Comparison of ENCODE assay signal across 9 cellular contexts in genomic region chr9:89313842-89314241, GRCh38. TPM values are rescaled to one million over a fixed set of nuclear protein-coding genes. Genes with fewer than 3 reads are reported as not detected.
DNase-seq lines count a peak whose midpoint lies in the region; ATAC-seq and TF ChIP-seq lines count a peak whose summit lies in the region.
"Had no signal": no experiment of that assay in that cellular context is flagged by ENCODE, and none has a peak within 500 bp of the region (broad histone marks: within the 10 kb centered on the region; RNA-seq: fewer than 3 reads in every experiment).

No MANE protein-coding gene starts in this region.

- peak overlapping the region; percentile 98 for H3K27ac Mint-ChIP-seq in activated CD4-positive, alpha-beta memory T cell treated with anti-CD3 and anti-CD28 coated beads, Interleukin-2, amount 10 ng/mL, durations not matched to agents 7 days and 5 days
- peak overlapping the region in 1 of 2 donors; percentile 56 for H3K27ac Mint-ChIP-seq in effector memory CD8-positive, alpha-beta T cell

- no peak overlapping the region; a peak in 1 of 4 replicates for H4K8ac ChIP-seq in IMR-90 (ENCODE audit: low read depth in 2 of 2, low read length in 2 of 2)

- H3K4me1 ChIP-seq in DND-41 (ENCODE audit: insufficient read depth, low read length) (peaks cover 64% of the 10 kb centered on the region), IMR-90 (ENCODE audit: control insufficient read depth, insufficient read depth, low read length) (peaks cover 4% of the 10 kb centered on the region), iPS-18a (ENCODE audit: control insufficient read depth, low read depth, low read length) (peaks cover 34% of the 10 kb centered on the region)

- H3K56ac ChIP-seq in IMR-90 (ENCODE audit: extremely low read depth, insufficient read depth, low read length), result no peak overlapping the region

- H3K27me3 ChIP-seq in DND-41 (ENCODE audit: insufficient read depth, low read length, poor library complexity), result no peaks in the 10 kb centered on the region
- no peaks in the 10 kb centered on the region for H3K27me3 ChIP-seq in IMR-90 (ENCODE audit: control insufficient read depth, insufficient read depth, low read length)
- H3K27me3 ChIP-seq in iPS-18a (ENCODE audit: control insufficient read depth, insufficient read depth, low read length), result no peaks in the 10 kb centered on the region

- peak overlapping the region; percentile 72 to 96; a peak in 3 of 4 replicates for H3K4me3 ChIP-seq in DND-41 (ENCODE audit: low read depth in 1 of 2, low read length in 2 of 2)
- no peak overlapping the region for H3K4me3 ChIP-seq in IMR-90 (ENCODE audit: insufficient read depth, low read depth, low read length)
- peak overlapping the region; percentile 100 for H3K4me3 ChIP-seq in iPS-18a (ENCODE audit: low read length)

- TF ChIP-seq RAD21 in IMR-90 (IDR thresholded peaks at IDR 0.05; ENCODE audit: low read length), result no peak

- H2AK5ac ChIP-seq in IMR-90 (ENCODE audit: low read depth, low read length), result no peak overlapping the region

- H4K20me1 ChIP-seq in DND-41 (ENCODE audit: insufficient read depth, low read length), result peaks cover 38% of the 10 kb centered on the region
- H4K20me1 ChIP-seq in IMR-90 (ENCODE audit: insufficient read depth, low read length), result no peaks in the 10 kb centered on the region; the same call in 1 of the 2 replicates

- no peak overlapping the region for H4K5ac ChIP-seq in IMR-90 (ENCODE audit: low read depth, low read length)

- H2BK5ac ChIP-seq in IMR-90 (ENCODE audit: low read depth, low read length, poor library complexity, severe bottlenecking), result peak overlapping the region; percentile 30

- no peak overlapping the region for H2BK120ac ChIP-seq in IMR-90 (ENCODE audit: low read depth, low read length)

- peak overlapping the region; percentile 95 for H3K4me3 Mint-ChIP-seq in activated CD4-positive, alpha-beta memory T cell treated with anti-CD3 and anti-CD28 coated beads, Interleukin-2, amount 10 ng/mL, durations not matched to agents 7 days and 5 days
- H3K4me3 Mint-ChIP-seq in effector memory CD8-positive, alpha-beta T cell, result no peak overlapping the region

- intact Hi-C loops in IMR-90 (cut with micrococcal nuclease), result loop anchor here (5.0 to 10.0 kb wide), 6 partner anchors 292 to 1599 kb away; no protein-coding TSS in a partner anchor

- in situ Hi-C loops in IMR-90 (cut with MboI; ENCODE audit: low sequenced_read_pairs), result no loop called here

- H2AFZ ChIP-seq in DND-41 (ENCODE audit: low read depth, low read length), result no peak overlapping the region
- H2AFZ ChIP-seq in IMR-90 (replicated peaks; ENCODE audit: low read length, poor library complexity), result no peak overlapping the region

- H3K9ac ChIP-seq in DND-41 (ENCODE audit: low read depth, low read length), result peak overlapping the region; percentile 89
- H3K9ac ChIP-seq in IMR-90 (ENCODE audit: low read depth, low read length), result peak overlapping the region; percentile 87; the same call in 1 of the 2 replicates
- peak overlapping the region; percentile 96 for H3K9ac ChIP-seq in iPS-18a (ENCODE audit: low read length)

- no peak overlapping the region; the same call in 1 of the 2 replicates for H3K4ac ChIP-seq in IMR-90 (ENCODE audit: low read depth, low read length)

- CTCF ChIA-PET in IMR-90 (lab: Yijun Ruan, JAX), result no interaction called here
- CTCF ChIA-PET in activated CD4-positive, alpha-beta memory T cell treated with anti-CD3 and anti-CD28 coated beads, Interleukin-2, amount 10 ng/mL, durations not matched to agents 7 days and 5 days (lab: Charles Lee), result no interaction called here

- no peak for DNase-seq in DND-41
- DNase-seq in IMR-90, result peak; percentile 46
- no peak for DNase-seq in activated CD4-positive, alpha-beta memory T cell treated with anti-CD3 and anti-CD28 coated beads, Interleukin-2, amount 10 ng/mL, durations not matched to agents 7 days and 5 days
- no peak for DNase-seq in NCI-H2029 treated with DMSO at 0.1 percent for 48 hours (lab: John Stamatoyannopoulos, UW)
- DNase-seq in effector memory CD8-positive, alpha-beta T cell, result no peak
- no peak for DNase-seq in left lobe of liver (ENCODE audit: low spot score)
- DNase-seq in middle frontal gyrus (ENCODE audit: extremely low spot score, low spot score), result no peak
- DNase-seq: SHP77 had no signal

- H3K9me3 ChIP-seq in DND-41 (ENCODE audit: insufficient read depth, low read length, severe bottlenecking) (no peaks in the 10 kb centered on the region), IMR-90 (ENCODE audit: control insufficient read depth, insufficient read depth, low read length) (no peaks in the 10 kb centered on the region), iPS-18a (ENCODE audit: control insufficient read depth, low read depth, low read length) (no peaks in the 10 kb centered on the region)

- H3K9me1 ChIP-seq in IMR-90 (ENCODE audit: insufficient read depth, low read length), result no peaks in the 10 kb centered on the region; the same call in 1 of the 2 replicates

- no peak overlapping the region for H3K23ac ChIP-seq in IMR-90 (ENCODE audit: low read depth, low read length)

- H3K4me2 ChIP-seq in DND-41 (ENCODE audit: insufficient read depth, low read length) (peak overlapping the region; percentile 70), IMR-90 (ENCODE audit: low read depth, low read length) (peak overlapping the region; percentile 100)

- H2AK9ac ChIP-seq in IMR-90 (replicated peaks; ENCODE audit: low read depth, low read length, poor library complexity), result no peak overlapping the region

- H3K14ac ChIP-seq in IMR-90 (replicated peaks; ENCODE audit: low read depth, low read length), result no peak overlapping the region

- dilution Hi-C loops in IMR-90 (cut with HindIII; ENCODE audit: low sequenced_read_pairs, unreplicated experiment), result no loop called here

- H3K18ac ChIP-seq in IMR-90 (ENCODE audit: low read depth, low read length), result no peak overlapping the region

- H4K91ac ChIP-seq in IMR-90 (ENCODE audit: insufficient read depth, low read depth, low read length), result no peak overlapping the region

- peaks cover 11 to 22% of the 10 kb centered on the region in 2 experiments for H3K79me1 ChIP-seq in IMR-90 (ENCODE audit: low read depth in 1 of 2, low read length in 2 of 2)

- TF ChIP-seq CTCF in DND-41 (IDR thresholded peaks at IDR 0.05; ENCODE audit: borderline replicate concordance, extremely low read depth, low read length, poor library complexity, severe bottlenecking) (no peak), IMR-90 (conservative IDR thresholded peaks at IDR 0.05; ENCODE audit: low read depth, low read length) (no peak)

- peaks cover 71% of the 10 kb centered on the region for H3K36me3 Mint-ChIP-seq in activated CD4-positive, alpha-beta memory T cell treated with anti-CD3 and anti-CD28 coated beads, Interleukin-2, amount 10 ng/mL, durations not matched to agents 7 days and 5 days (ENCODE audit: low read depth)
- peaks cover 30% of the 10 kb centered on the region for H3K36me3 Mint-ChIP-seq in effector memory CD8-positive, alpha-beta T cell (ENCODE audit: insufficient read depth)

- no peaks in the 10 kb centered on the region for H3K27me3 Mint-ChIP-seq in activated CD4-positive, alpha-beta memory T cell treated with anti-CD3 and anti-CD28 coated beads, Interleukin-2, amount 10 ng/mL, durations not matched to agents 7 days and 5 days
- H3K27me3 Mint-ChIP-seq in effector memory CD8-positive, alpha-beta T cell, result no peaks in the 10 kb centered on the region

- no TSS peak for BruUV-seq in IMR-90 (replicated peaks; lab: Mats Ljungman, UMichigan)

- H3K4me1 Mint-ChIP-seq in activated CD4-positive, alpha-beta memory T cell treated with anti-CD3 and anti-CD28 coated beads, Interleukin-2, amount 10 ng/mL, durations not matched to agents 7 days and 5 days, result peaks cover 64% of the 10 kb centered on the region
- peaks cover 17 to 18% of the 10 kb centered on the region in 2 donors for H3K4me1 Mint-ChIP-seq in effector memory CD8-positive, alpha-beta T cell (ENCODE audit: low read depth in 2 of 2)

- H2BK20ac ChIP-seq in IMR-90 (ENCODE audit: low read depth, low read length), result no peak overlapping the region

- ATAC-seq in DND-41 (ENCODE audit: insufficient read depth, low read depth), result no peak
- no peak for ATAC-seq in IMR-90 (ENCODE audit: low read depth)
- no peak for ATAC-seq in effector memory CD8-positive, alpha-beta T cell (replicated peaks)
- no peak for ATAC-seq in left lobe of liver

- H3K27ac ChIP-seq in DND-41 (ENCODE audit: low read length) (peak overlapping the region; percentile 91), IMR-90 (ENCODE audit: insufficient read depth, low read length) (no peak overlapping the region), iPS-18a (ENCODE audit: low read length) (no peak overlapping the region)

- TF ChIP-seq POLR2A in IMR-90 (IDR thresholded peaks at IDR 0.05; ENCODE audit: low read depth, low read length), result peak; percentile 32; the same call in 1 of the 2 replicates

- peaks cover 84% of the 10 kb centered on the region for H3K79me2 ChIP-seq in DND-41 (ENCODE audit: insufficient read depth, low read length)

- POLR2A ChIA-PET in IMR-90 (lab: Charles Lee; ENCODE audit: unreplicated experiment), result interaction anchor here (1.0 kb wide), 1 partner anchor 134 kb away, joined by 3 read pairs; no protein-coding TSS in a partner anchor
- POLR2A ChIA-PET in activated CD4-positive, alpha-beta memory T cell treated with anti-CD3 and anti-CD28 coated beads, Interleukin-2, amount 10 ng/mL, durations not matched to agents 7 days and 5 days (lab: Charles Lee), result interaction anchor here (0.6 to 1.6 kb wide), 10 partner anchors 12 to 291 kb away, joined by 3 to 9 read pairs (median 3); partner anchors contain the start of gene GADD45G

- no peak overlapping the region for H2BK15ac ChIP-seq in IMR-90 (ENCODE audit: low read depth, low read length)

- H3K36me3 ChIP-seq in DND-41 (ENCODE audit: insufficient read depth, low read length), result peaks cover 67% of the 10 kb centered on the region
- H3K36me3 ChIP-seq in IMR-90 (ENCODE audit: control insufficient read depth, insufficient read depth, low read length), result peaks cover 6% of the 10 kb centered on the region
- H3K36me3 ChIP-seq in iPS-18a (ENCODE audit: control insufficient read depth, low read depth, low read length), result peaks cover 35% of the 10 kb centered on the region

- WGBS in IMR-90 (ENCODE audit: extremely low coverage in 2 of 2, insufficient read length in 1 of 2), 2 experiments, result no CpG with 5 or more reads among the region's 1 CpG

- no peaks in the 10 kb centered on the region for H3K9me3 Mint-ChIP-seq in activated CD4-positive, alpha-beta memory T cell treated with anti-CD3 and anti-CD28 coated beads, Interleukin-2, amount 10 ng/mL, durations not matched to agents 7 days and 5 days
- H3K9me3 Mint-ChIP-seq in effector memory CD8-positive, alpha-beta T cell, result no peaks in the 10 kb centered on the region

RNA-seq across cellular contexts. Expression of gene CKS2, which starts 2.8 kb away (rescaled TPM):
- total RNA-seq in IMR-90 (2012; rRNA removed), result 192 and 322 TPM in 2 replicates
- 261 and 325 TPM in 2 replicates for polyA plus RNA-seq in IMR-90 (2012; rRNA removed)
- polyA plus RNA-seq in IMR-90 (2012; cell fraction: cytosol; rRNA removed), result 28.4 and 79.6 TPM in 2 replicates
- polyA plus RNA-seq in IMR-90 (2012; cell fraction: nucleus; rRNA removed; ENCODE audit: low replicate concordance), result 30.5 and 89.8 TPM in 2 replicates
- 100 to 1,000 TPM; 175 to 180 TPM for total RNA-seq in activated CD4-positive, alpha-beta memory T cell treated with anti-CD3 and anti-CD28 coated beads, Interleukin-2, amount 10 ng/mL, durations not matched to agents 7 days and 5 days
- total RNA-seq in left lobe of liver, result 4.4 TPM

RNA-seq across cellular contexts. Expression of gene SECISBP2, which starts 4.5 kb away (rescaled TPM):
- total RNA-seq in IMR-90 (2012; rRNA removed) (18.8 and 19.7 TPM in 2 replicates), left lobe of liver (19.1 TPM)
- polyA plus RNA-seq in IMR-90 (2012; rRNA removed), result 14.4 and 16.4 TPM in 2 replicates
- polyA plus RNA-seq in IMR-90 (2012; cell fraction: cytosol; rRNA removed), result 5.2 and 5.9 TPM in 2 replicates
- polyA plus RNA-seq in IMR-90 (2012; cell fraction: nucleus; rRNA removed; ENCODE audit: low replicate concordance), result 28.0 and 65.2 TPM in 2 replicates
- total RNA-seq in activated CD4-positive, alpha-beta memory T cell treated with anti-CD3 and anti-CD28 coated beads, Interleukin-2, amount 10 ng/mL, durations not matched to agents 7 days and 5 days, result 10 to 100 TPM; 35.2 to 35.7 TPM

Comparison
In these comparisons a context has a peak if more than half of its experiments do, and no peak if none do; other contexts are left out.
1. RNA of gene CKS2, which starts 2.8 kb away (total RNA-seq): 192 to 322 TPM in IMR-90 and 175 to 180 TPM in activated CD4-positive, alpha-beta memory T cell treated with anti-CD3 and anti-CD28 coated beads, Interleukin-2, amount 10 ng/mL, durations not matched to agents 7 days and 5 days; 4.4 TPM in left lobe of liver (single experiment); every median in the first group is over 10 times any median in the second.
2. Peak in every context shown above with its lines, with median percentiles within 50 percentile points of each other: H3K9ac ChIP-seq.